ENCODE assay signal across 24 cellular contexts in genomic region chr3:194423317-194423716, GRCh38. TPM values are rescaled to one million over a fixed set of nuclear protein-coding genes. Genes with fewer than 3 reads are reported as not detected.
DNase-seq lines count a peak whose midpoint lies in the region; ATAC-seq and TF ChIP-seq lines count a peak whose summit lies in the region.
"Had no signal": no experiment of that assay in that cellular context is flagged by ENCODE, and none has a peak within 500 bp of the region (broad histone marks: within the 10 kb centered on the region; RNA-seq: fewer than 3 reads in every experiment).

No MANE protein-coding gene starts in this region.

- WGBS in thyroid gland, 2 donors: 40 to 45% methylated on average over 3 of the region's 3 CpGs

- H3K9me3 Mint-ChIP-seq in activated T-helper 17 cell treated with anti-CD3 and anti-CD28 coated beads, Interleukin-2, amount 50 U/mL, for 72 hours: no peaks in the 10 kb centered on the region
- H3K9me3 Mint-ChIP-seq: activated CD4-positive, alpha-beta memory T cell treated with anti-CD3 and anti-CD28 coated beads for 36 hours; activated naive CD4-positive, alpha-beta T cell treated with anti-CD3 and anti-CD28 coated beads for 36 hours; mesothelial cell of epicardium had no signal

- no peak for ATAC-seq in activated T-helper 17 cell treated with anti-CD3 and anti-CD28 coated beads, Interleukin-2, amount 50 U/mL, for 72 hours (replicated peaks)
- ATAC-seq in GM21381 (IDR thresholded peaks at IDR 0.05; ENCODE audit: unreplicated experiment): no peak
- ATAC-seq: gastroesophageal sphincter, K562 had no signal

- H3K36me3 ChIP-seq in cardiac muscle cell (peaks cover 53% of the 10 kb centered on the region), left ventricle myocardium inferior (peaks cover 63% of the 10 kb centered on the region), thyroid gland (peaks cover 19 to 29% of the 10 kb centered on the region in 2 donors)

- no peak overlapping the region for H3K4me3 Mint-ChIP-seq in activated T-helper 17 cell treated with anti-CD3 and anti-CD28 coated beads, Interleukin-2, amount 50 U/mL, for 72 hours
- H3K4me3 Mint-ChIP-seq: activated CD4-positive, alpha-beta memory T cell treated with anti-CD3 and anti-CD28 coated beads for 36 hours; activated naive CD4-positive, alpha-beta T cell treated with anti-CD3 and anti-CD28 coated beads for 36 hours; mesothelial cell of epicardium had no signal

- TF ChIP-seq CTCF in cardiac muscle cell (IDR thresholded peaks at IDR 0.05; ENCODE audit: low read depth, low read length): no peak
- TF ChIP-seq CTCF in left ventricle myocardium inferior (IDR thresholded peaks at IDR 0.05; ENCODE audit: borderline replicate concordance): no peak
- TF ChIP-seq CTCF in choroid plexus epithelial cell (conservative IDR thresholded peaks at IDR 0.05; ENCODE audit: low read depth, low read length): no peak
- TF ChIP-seq CTCF in thyroid gland (IDR thresholded peaks at IDR 0.05): no peak
- no peak for TF ChIP-seq CTCF in GM20000 (IDR thresholded peaks at IDR 0.05; ENCODE audit: extremely low read depth, missing control alignments)

- no peak overlapping the region for H3K27ac Mint-ChIP-seq in activated T-helper 17 cell treated with anti-CD3 and anti-CD28 coated beads, Interleukin-2, amount 50 U/mL, for 72 hours
- H3K27ac Mint-ChIP-seq: activated CD4-positive, alpha-beta memory T cell treated with anti-CD3 and anti-CD28 coated beads for 36 hours; activated naive CD4-positive, alpha-beta T cell treated with anti-CD3 and anti-CD28 coated beads for 36 hours; mesothelial cell of epicardium had no signal

- H3K27ac ChIP-seq in cardiac muscle cell (peak overlapping the region; percentile 58), left ventricle myocardium inferior (replicated peaks) (no peak overlapping the region), thyroid gland (peak overlapping the region in 1 of 3 donors; percentile 47)
- H3K27ac ChIP-seq: C4-2B, gastroesophageal sphincter had no signal

- H3K36me3 Mint-ChIP-seq in activated T-helper 17 cell treated with anti-CD3 and anti-CD28 coated beads, Interleukin-2, amount 50 U/mL, for 72 hours (ENCODE audit: low read depth): peaks cover 97% of the 10 kb centered on the region

- H3K9me3 ChIP-seq in cardiac muscle cell (ENCODE audit: low read depth): no peaks in the 10 kb centered on the region
- H3K9me3 ChIP-seq in left ventricle myocardium inferior (replicated peaks): no peaks in the 10 kb centered on the region
- no peaks in the 10 kb centered on the region for H3K9me3 ChIP-seq in thyroid gland
- H3K9me3 ChIP-seq: gastroesophageal sphincter, SK-N-SH had no signal

- H3K4me3 ChIP-seq in cardiac muscle cell: no peak overlapping the region
- H3K4me3 ChIP-seq in left ventricle myocardium inferior: no peak overlapping the region
- H3K4me3 ChIP-seq in choroid plexus epithelial cell (ENCODE audit: low read depth, low read length): no peak overlapping the region
- no peak overlapping the region for H3K4me3 ChIP-seq in thyroid gland (replicated peaks in 1 of 3)
- H3K4me3 ChIP-seq: gastroesophageal sphincter, K562 had no signal

- intact Hi-C loops in left ventricle myocardium inferior (cut with micrococcal nuclease): no loop called here
- intact Hi-C loops in thyroid gland (cut with DNase I): no loop called here

- no peaks in the 10 kb centered on the region for H3K27me3 ChIP-seq in cardiac muscle cell
- H3K27me3 ChIP-seq in left ventricle myocardium inferior (ENCODE audit: low read depth): no peaks in the 10 kb centered on the region
- H3K27me3 ChIP-seq in thyroid gland: no peaks in the 10 kb centered on the region
- H3K27me3 ChIP-seq: gastroesophageal sphincter had no signal

- DNase-seq in cardiac muscle cell (ENCODE audit: low read depth in 1 of 2, low spot score in 1 of 2) (peak in 1 of 2 donors; percentile 63), left ventricle myocardium inferior (no peak), NCI-H2107 treated with DMSO at 0.1 percent for 48 hours (lab: John Stamatoyannopoulos, UW; ENCODE audit: unreplicated experiment) (peak; percentile 67), choroid plexus epithelial cell (ENCODE audit: low read depth) (peak; percentile 31), thyroid gland (peak; percentile 68 to 76), GM20000 (ENCODE audit: low spot score) (no peak)
- DNase-seq: activated CD4-positive, alpha-beta memory T cell treated with anti-CD3 and anti-CD28 coated beads for 36 hours; activated naive CD4-positive, alpha-beta T cell treated with anti-CD3 and anti-CD28 coated beads for 36 hours; activated T-cell treated with anti-CD3 and anti-CD28 coated beads for 4 hours; central memory CD4-positive, alpha-beta T cell; effector CD4-positive, alpha-beta T cell; GF-D8; NCI-H2171 treated with DMSO at 0.1 percent for 48 hours; SK-N-SH; stimulated activated CD4-positive, alpha-beta T cell treated with anti-CD3 and anti-CD28 coated beads, Interleukin-2, amount 100 ng/mL, for 24 hours; stimulated activated naive CD4-positive, alpha-beta T cell had no signal

- H3K4me1 Mint-ChIP-seq in activated T-helper 17 cell treated with anti-CD3 and anti-CD28 coated beads, Interleukin-2, amount 50 U/mL, for 72 hours: peaks cover 6% of the 10 kb centered on the region
- H3K4me1 Mint-ChIP-seq: mesothelial cell of epicardium had no signal

- H3K4me1 ChIP-seq in cardiac muscle cell (ENCODE audit: low read depth) (peaks cover 11% of the 10 kb centered on the region), left ventricle myocardium inferior (peaks cover 17% of the 10 kb centered on the region), thyroid gland (peaks cover 7 to 12% of the 10 kb centered on the region in 2 donors)

- H3K27me3 Mint-ChIP-seq in activated T-helper 17 cell treated with anti-CD3 and anti-CD28 coated beads, Interleukin-2, amount 50 U/mL, for 72 hours: no peaks in the 10 kb centered on the region
- H3K27me3 Mint-ChIP-seq: activated CD4-positive, alpha-beta memory T cell treated with anti-CD3 and anti-CD28 coated beads for 36 hours had no signal

- TF ChIP-seq POLR2A in thyroid gland (IDR thresholded peaks at IDR 0.05): no peak

RNA-seq across cellular contexts. Expression of gene GP5, which starts 24.3 kb away (rescaled TPM):
- total RNA-seq in cardiac muscle cell: 0.83 and 0.95 TPM in 2 replicates
- polyA plus RNA-seq in cardiac muscle cell: 0.21 TPM in 1 of 2 replicates, not detected in the other
- total RNA-seq in left ventricle myocardium inferior: not detected
- total RNA-seq in thyroid gland: 1 to 10 TPM in 1 of 4 donors, under 1 TPM in 3; 0.39 to 1.2 (median 0.74) TPM
- 1 to 10 TPM; 1.4 TPM for total RNA-seq in activated T-helper 17 cell treated with anti-CD3 and anti-CD28 coated beads, Interleukin-2, amount 50 U/mL, for 72 hours

RNA-seq across cellular contexts. Expression of gene LRRC15, which starts 53.8 kb away (rescaled TPM):
- total RNA-seq in cardiac muscle cell (0.06 TPM in 1 of 2 replicates, not detected in the other), left ventricle myocardium inferior (0.14 TPM), thyroid gland (1 to 10 TPM in 3 of 4 donors, under 1 TPM in 1; 0.79 to 6.7 (median 1.4) TPM)
- polyA plus RNA-seq in cardiac muscle cell: 0.02 TPM in 1 of 2 replicates, not detected in the other
- total RNA-seq in activated T-helper 17 cell treated with anti-CD3 and anti-CD28 coated beads, Interleukin-2, amount 50 U/mL, for 72 hours: not detected
- total RNA-seq: activated CD4-positive, alpha-beta memory T cell treated with anti-CD3 and anti-CD28 coated beads for 36 hours; activated naive CD4-positive, alpha-beta T cell treated with anti-CD3 and anti-CD28 coated beads for 36 hours; K562; mesothelial cell of epicardium; T-helper 2 cell treated with Interferon-gamma antibody and Interleukin-4, amounts not matched to agents 100 ng/mL and 5 ng/mL, for 36 hours had no signal
- polyA plus RNA-seq: K562, neural cell had no signal

Comparison
In these comparisons a context has a peak if more than half of its experiments do, and no peak if none do; other contexts are left out.
1. DNase-seq: peak in NCI-H2107 treated with DMSO at 0.1 percent for 48 hours (single experiment), choroid plexus epithelial cell (single experiment) and thyroid gland (2 of 2); none in left ventricle myocardium inferior (single experiment) and GM20000 (single experiment).